ENCODE assay signal across 8 cellular contexts in genomic region chr9:99266136-99267023, GRCh38. TPM values are rescaled to one million over a fixed set of nuclear protein-coding genes. Genes with fewer than 3 reads are reported as not detected.
DNase-seq lines count a peak whose midpoint lies in the region; ATAC-seq and TF ChIP-seq lines count a peak whose summit lies in the region.

No MANE protein-coding gene starts in this region.

- CTCF ChIA-PET in activated naive CD4-positive, alpha-beta T cell treated with anti-CD3 and anti-CD28 coated beads for 36 hours (lab: Charles Lee) = interaction anchor here (0.6 to 2.9 kb wide), 14 partner anchors 8 to 1330 kb away, joined by 3 to 9 read pairs (median 4); no protein-coding TSS in a partner anchor

- H3K36me3 Mint-ChIP-seq in activated naive CD4-positive, alpha-beta T cell treated with anti-CD3 and anti-CD28 coated beads for 36 hours (ENCODE audit: low read depth) = no peaks in the 10 kb centered on the region
- no peaks in the 10 kb centered on the region for H3K36me3 Mint-ChIP-seq in glutamatergic neuron (ENCODE audit: unreplicated experiment)

- no peak overlapping the region for H3K27ac Mint-ChIP-seq in activated naive CD4-positive, alpha-beta T cell treated with anti-CD3 and anti-CD28 coated beads for 36 hours
- H3K27ac Mint-ChIP-seq in glutamatergic neuron (ENCODE audit: unreplicated experiment) = no peak overlapping the region

- H3K27me3 Mint-ChIP-seq in activated naive CD4-positive, alpha-beta T cell treated with anti-CD3 and anti-CD28 coated beads for 36 hours (ENCODE audit: low read depth) = peaks cover 1% of the 10 kb centered on the region
- no peaks in the 10 kb centered on the region for H3K27me3 Mint-ChIP-seq in glutamatergic neuron (ENCODE audit: unreplicated experiment)

- no peaks in the 10 kb centered on the region for H3K9me3 Mint-ChIP-seq in activated naive CD4-positive, alpha-beta T cell treated with anti-CD3 and anti-CD28 coated beads for 36 hours
- H3K9me3 Mint-ChIP-seq in glutamatergic neuron (ENCODE audit: unreplicated experiment) = peaks cover 3% of the 10 kb centered on the region

- H3K27ac ChIP-seq in vagina = no peak overlapping the region

- no peaks in the 10 kb centered on the region for H3K4me1 ChIP-seq in vagina

- no peak overlapping the region for H3K4me3 ChIP-seq in Jurkat, Clone E6-1 (ENCODE audit: low read length)
- H3K4me3 ChIP-seq in vagina = no peak overlapping the region

- DNase-seq in DMS 273 treated with DMSO at 0.1 percent for 48 hours (lab: John Stamatoyannopoulos, UW) (peak; percentile 2), SHP77 treated with DMSO at 0.1 percent for 48 hours (lab: John Stamatoyannopoulos, UW) (peak; percentile 49), glutamatergic neuron (peak; percentile 87), pons (ENCODE audit: low spot score) (peak; percentile 77), vagina (ENCODE audit: extremely low spot score in 2 of 2) (no peak)
- DNase-seq in Jurkat, Clone E6-1 (ENCODE audit: low read depth, low spot score) = peak; percentile 53
- peak; percentile 82 for DNase-seq in activated naive CD4-positive, alpha-beta T cell treated with anti-CD3 and anti-CD28 coated beads for 36 hours

- no peaks in the 10 kb centered on the region for H3K9me3 ChIP-seq in vagina

- intact Hi-C loops in activated naive CD4-positive, alpha-beta T cell treated with anti-CD3 and anti-CD28 coated beads for 36 hours (cut with micrococcal nuclease) = loop anchor here (1.0 to 10.0 kb wide), 8 partner anchors 12 to 1331 kb away; partner anchors contain the start of gene SEC61B
- intact Hi-C loops in vagina (cut with DNase I) = no loop called here

- no peaks in the 10 kb centered on the region for H3K27me3 ChIP-seq in vagina

- peak overlapping the region; percentile 19 for H3K4me3 Mint-ChIP-seq in activated naive CD4-positive, alpha-beta T cell treated with anti-CD3 and anti-CD28 coated beads for 36 hours
- no peak overlapping the region for H3K4me3 Mint-ChIP-seq in glutamatergic neuron (ENCODE audit: unreplicated experiment)

- H3K36me3 ChIP-seq in vagina = no peaks in the 10 kb centered on the region

- peak; percentile 57 for ATAC-seq in GM21447 (IDR thresholded peaks at IDR 0.05; ENCODE audit: unreplicated experiment)

- TF ChIP-seq POLR2A in vagina (IDR thresholded peaks at IDR 0.05) = no peak

- H3K4me1 Mint-ChIP-seq in activated naive CD4-positive, alpha-beta T cell treated with anti-CD3 and anti-CD28 coated beads for 36 hours (ENCODE audit: low read depth) = peaks cover 17% of the 10 kb centered on the region
- H3K4me1 Mint-ChIP-seq in glutamatergic neuron (ENCODE audit: low read depth, unreplicated experiment) = peaks cover 3% of the 10 kb centered on the region

- TF ChIP-seq CTCF in glutamatergic neuron (IDR thresholded peaks at IDR 0.05; ENCODE audit: partially characterized antibody, unreplicated experiment) (peak; percentile 90), vagina (IDR thresholded peaks at IDR 0.05) (peak in 2 of 3 experiments; percentile 61 to 74)

RNA-seq across cellular contexts. Expression of gene SEC61B, which starts 44.3 kb away (rescaled TPM):
- polyA plus RNA-seq in Jurkat, Clone E6-1 (2012; ENCODE audit: insufficient read depth, insufficient read length) = 289 TPM
- 100 to 1,000 TPM; 105 TPM for total RNA-seq in activated naive CD4-positive, alpha-beta T cell treated with anti-CD3 and anti-CD28 coated beads for 36 hours
- total RNA-seq in glutamatergic neuron (ENCODE audit: unreplicated experiment) = 131 TPM
- 80.8 TPM for total RNA-seq in vagina

RNA-seq across cellular contexts. Expression of gene ALG2, which starts 44.6 kb away (rescaled TPM):
- 22.5 TPM for polyA plus RNA-seq in Jurkat, Clone E6-1 (2012; ENCODE audit: insufficient read depth, insufficient read length)
- total RNA-seq in activated naive CD4-positive, alpha-beta T cell treated with anti-CD3 and anti-CD28 coated beads for 36 hours = 10 to 100 TPM; 11.3 to 11.8 TPM
- total RNA-seq in glutamatergic neuron (ENCODE audit: unreplicated experiment) = 19.0 TPM
- total RNA-seq in vagina = 30.0 TPM

Comparison
In these comparisons a context has a peak if more than half of its experiments do, and no peak if none do; other contexts are left out.
1. DNase-seq: peak in DMS 273 treated with DMSO at 0.1 percent for 48 hours (single experiment), Jurkat, Clone E6-1 (single experiment), SHP77 treated with DMSO at 0.1 percent for 48 hours (single experiment), activated naive CD4-positive, alpha-beta T cell treated with anti-CD3 and anti-CD28 coated beads for 36 hours (single experiment), glutamatergic neuron (single experiment) and pons (single experiment); none in vagina (0 of 2).